Comparison of ENCODE assay signal across 1 cellular context in genomic region chr13:27374650-27375049, GRCh38.
TF ChIP-seq lines count a peak whose summit lies in the region.

No MANE protein-coding gene starts in this region.

TF ChIP-seq in K562, 482 proteins besides CTCF, POLR2A, EP300 and RAD21 (continued from another document):
- TF ChIP-seq, protein P1, sequence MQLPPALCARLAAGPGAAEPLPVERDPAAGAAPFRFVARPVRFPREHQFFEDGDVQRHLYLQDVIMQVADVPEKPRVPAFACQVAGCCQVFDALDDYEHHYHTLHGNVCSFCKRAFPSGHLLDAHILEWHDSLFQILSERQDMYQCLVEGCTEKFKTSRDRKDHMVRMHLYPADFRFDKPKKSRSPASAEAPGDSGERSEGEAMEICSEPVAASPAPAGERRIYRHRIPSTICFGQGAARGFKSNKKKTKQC (CRISPR knock-in tag; IDR thresholded peaks at IDR 0.05): no peak
- TF ChIP-seq ZNF133 (CRISPR knock-in tag; IDR thresholded peaks at IDR 0.05): no peak
- TF ChIP-seq JUND (IDR thresholded peaks at IDR 0.05; ENCODE audit: borderline replicate concordance, low read depth, low read length): 0 out of 2 replicates have a peak, but pooled peaks have one; percentile 4
- no peak for TF ChIP-seq JUND (tag; IDR thresholded peaks at IDR 0.05; ENCODE audit: borderline replicate concordance, low read depth, low read length)
- TF ChIP-seq CREB3L1 (IDR thresholded peaks at IDR 0.05; ENCODE audit: borderline replicate concordance, low read depth): peak; percentile 74; the same call in 1 of the 2 replicates
- TF ChIP-seq, protein P2, sequence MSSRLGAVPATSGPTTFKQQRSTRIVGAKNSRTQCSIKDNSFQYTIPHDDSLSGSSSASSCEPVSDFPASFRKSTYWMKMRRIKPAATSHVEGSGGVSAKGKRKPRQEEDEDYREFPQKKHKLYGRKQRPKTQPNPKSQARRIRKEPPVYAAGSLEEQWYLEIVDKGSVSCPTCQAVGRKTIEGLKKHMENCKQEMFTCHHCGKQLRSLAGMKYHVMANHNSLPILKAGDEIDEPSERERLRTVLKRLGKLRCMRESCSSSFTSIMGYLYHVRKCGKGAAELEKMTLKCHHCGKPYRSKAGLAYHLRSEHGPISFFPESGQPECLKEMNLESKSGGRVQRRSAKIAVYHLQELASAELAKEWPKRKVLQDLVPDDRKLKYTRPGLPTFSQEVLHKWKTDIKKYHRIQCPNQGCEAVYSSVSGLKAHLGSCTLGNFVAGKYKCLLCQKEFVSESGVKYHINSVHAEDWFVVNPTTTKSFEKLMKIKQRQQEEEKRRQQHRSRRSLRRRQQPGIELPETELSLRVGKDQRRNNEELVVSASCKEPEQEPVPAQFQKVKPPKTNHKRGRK (tag; IDR thresholded peaks at IDR 0.05): no peak
- TF ChIP-seq, protein P3, sequence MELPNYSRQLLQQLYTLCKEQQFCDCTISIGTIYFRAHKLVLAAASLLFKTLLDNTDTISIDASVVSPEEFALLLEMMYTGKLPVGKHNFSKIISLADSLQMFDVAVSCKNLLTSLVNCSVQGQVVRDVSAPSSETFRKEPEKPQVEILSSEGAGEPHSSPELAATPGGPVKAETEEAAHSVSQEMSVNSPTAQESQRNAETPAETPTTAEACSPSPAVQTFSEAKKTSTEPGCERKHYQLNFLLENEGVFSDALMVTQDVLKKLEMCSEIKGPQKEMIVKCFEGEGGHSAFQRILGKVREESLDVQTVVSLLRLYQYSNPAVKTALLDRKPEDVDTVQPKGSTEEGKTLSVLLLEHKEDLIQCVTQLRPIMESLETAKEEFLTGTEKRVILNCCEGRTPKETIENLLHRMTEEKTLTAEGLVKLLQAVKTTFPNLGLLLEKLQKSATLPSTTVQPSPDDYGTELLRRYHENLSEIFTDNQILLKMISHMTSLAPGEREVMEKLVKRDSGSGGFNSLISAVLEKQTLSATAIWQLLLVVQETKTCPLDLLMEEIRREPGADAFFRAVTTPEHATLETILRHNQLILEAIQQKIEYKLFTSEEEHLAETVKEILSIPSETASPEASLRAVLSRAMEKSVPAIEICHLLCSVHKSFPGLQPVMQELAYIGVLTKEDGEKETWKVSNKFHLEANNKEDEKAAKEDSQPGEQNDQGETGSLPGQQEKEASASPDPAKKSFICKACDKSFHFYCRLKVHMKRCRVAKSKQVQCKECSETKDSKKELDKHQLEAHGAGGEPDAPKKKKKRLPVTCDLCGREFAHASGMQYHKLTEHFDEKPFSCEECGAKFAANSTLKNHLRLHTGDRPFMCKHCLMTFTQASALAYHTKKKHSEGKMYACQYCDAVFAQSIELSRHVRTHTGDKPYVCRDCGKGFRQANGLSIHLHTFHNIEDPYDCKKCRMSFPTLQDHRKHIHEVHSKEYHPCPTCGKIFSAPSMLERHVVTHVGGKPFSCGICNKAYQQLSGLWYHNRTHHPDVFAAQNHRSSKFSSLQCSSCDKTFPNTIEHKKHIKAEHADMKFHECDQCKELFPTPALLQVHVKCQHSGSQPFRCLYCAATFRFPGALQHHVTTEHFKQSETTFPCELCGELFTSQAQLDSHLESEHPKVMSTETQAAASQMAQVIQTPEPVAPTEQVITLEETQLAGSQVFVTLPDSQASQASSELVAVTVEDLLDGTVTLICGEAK (IDR thresholded peaks at IDR 0.05): no peak
- TF ChIP-seq, protein P3 (CRISPR knock-in tag; IDR thresholded peaks at IDR 0.05): no peak
- no peak for TF ChIP-seq PCBP2 (IDR thresholded peaks at IDR 0.05; ENCODE audit: low read depth, low read length, poor library complexity, severe bottlenecking)
- no peak for TF ChIP-seq MTA3 (IDR thresholded peaks at IDR 0.05; ENCODE audit: borderline replicate concordance)
- no peak for TF ChIP-seq IFI16 (CRISPR knock-in tag; IDR thresholded peaks at IDR 0.05)
- no peak for TF ChIP-seq RUNX1 (IDR thresholded peaks at IDR 0.05; ENCODE audit: low read depth)
- TF ChIP-seq ZNF589 (CRISPR knock-in tag; IDR thresholded peaks at IDR 0.05; ENCODE audit: low read depth): no peak
- TF ChIP-seq, protein P4, sequence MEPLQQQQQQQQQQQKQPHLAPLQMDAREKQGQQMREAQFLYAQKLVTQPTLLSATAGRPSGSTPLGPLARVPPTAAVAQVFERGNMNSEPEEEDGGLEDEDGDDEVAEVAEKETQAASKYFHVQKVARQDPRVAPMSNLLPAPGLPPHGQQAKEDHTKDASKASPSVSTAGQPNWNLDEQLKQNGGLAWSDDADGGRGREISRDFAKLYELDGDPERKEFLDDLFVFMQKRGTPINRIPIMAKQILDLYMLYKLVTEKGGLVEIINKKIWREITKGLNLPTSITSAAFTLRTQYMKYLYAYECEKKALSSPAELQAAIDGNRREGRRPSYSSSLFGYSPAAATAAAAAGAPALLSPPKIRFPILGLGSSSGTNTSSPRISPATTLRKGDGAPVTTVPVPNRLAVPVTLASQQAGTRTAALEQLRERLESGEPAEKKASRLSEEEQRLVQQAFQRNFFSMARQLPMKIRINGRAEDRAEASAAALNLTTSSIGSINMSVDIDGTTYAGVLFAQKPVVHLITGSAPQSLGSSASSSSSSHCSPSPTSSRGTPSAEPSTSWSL (CRISPR knock-in tag; IDR thresholded peaks at IDR 0.05; ENCODE audit: borderline replicate concordance): no peak
- no peak for TF ChIP-seq FOXA3 (CRISPR knock-in tag; conservative IDR thresholded peaks at IDR 0.05 in 1 of 2, IDR thresholded peaks at IDR 0.05 in 1 of 2)
- no peak for TF ChIP-seq ZBTB2 (IDR thresholded peaks at IDR 0.05)
- peak; percentile 42; the same call in 1 of the 2 replicates for TF ChIP-seq DEAF1 (CRISPR knock-in tag; IDR thresholded peaks at IDR 0.05)
- TF ChIP-seq RCOR1 (IDR thresholded peaks at IDR 0.05; ENCODE audit: borderline replicate concordance in 1 of 2, low read depth in 2 of 2, low read length in 2 of 2): 0 out of 4 replicates have a peak, but pooled peaks of 1 of the 2 experiments have one; percentile 18
- TF ChIP-seq ZNF436 (CRISPR knock-in tag; IDR thresholded peaks at IDR 0.05): no peak
- peak; percentile 93; the same call in 1 of the 2 replicates for TF ChIP-seq CREB3 (tag; conservative IDR thresholded peaks at IDR 0.05; ENCODE audit: low read depth)
- TF ChIP-seq EP400 (IDR thresholded peaks at IDR 0.05): no peak
- no peak for TF ChIP-seq ZFP1 (CRISPR knock-in tag; IDR thresholded peaks at IDR 0.05)
- no peak for TF ChIP-seq ZNF253 (CRISPR knock-in tag; conservative IDR thresholded peaks at IDR 0.05)
- TF ChIP-seq CC2D1A (IDR thresholded peaks at IDR 0.05): no peak
- no peak for TF ChIP-seq ZNF146 (CRISPR knock-in tag; IDR thresholded peaks at IDR 0.05; ENCODE audit: unreplicated experiment)
- TF ChIP-seq, protein P5, sequence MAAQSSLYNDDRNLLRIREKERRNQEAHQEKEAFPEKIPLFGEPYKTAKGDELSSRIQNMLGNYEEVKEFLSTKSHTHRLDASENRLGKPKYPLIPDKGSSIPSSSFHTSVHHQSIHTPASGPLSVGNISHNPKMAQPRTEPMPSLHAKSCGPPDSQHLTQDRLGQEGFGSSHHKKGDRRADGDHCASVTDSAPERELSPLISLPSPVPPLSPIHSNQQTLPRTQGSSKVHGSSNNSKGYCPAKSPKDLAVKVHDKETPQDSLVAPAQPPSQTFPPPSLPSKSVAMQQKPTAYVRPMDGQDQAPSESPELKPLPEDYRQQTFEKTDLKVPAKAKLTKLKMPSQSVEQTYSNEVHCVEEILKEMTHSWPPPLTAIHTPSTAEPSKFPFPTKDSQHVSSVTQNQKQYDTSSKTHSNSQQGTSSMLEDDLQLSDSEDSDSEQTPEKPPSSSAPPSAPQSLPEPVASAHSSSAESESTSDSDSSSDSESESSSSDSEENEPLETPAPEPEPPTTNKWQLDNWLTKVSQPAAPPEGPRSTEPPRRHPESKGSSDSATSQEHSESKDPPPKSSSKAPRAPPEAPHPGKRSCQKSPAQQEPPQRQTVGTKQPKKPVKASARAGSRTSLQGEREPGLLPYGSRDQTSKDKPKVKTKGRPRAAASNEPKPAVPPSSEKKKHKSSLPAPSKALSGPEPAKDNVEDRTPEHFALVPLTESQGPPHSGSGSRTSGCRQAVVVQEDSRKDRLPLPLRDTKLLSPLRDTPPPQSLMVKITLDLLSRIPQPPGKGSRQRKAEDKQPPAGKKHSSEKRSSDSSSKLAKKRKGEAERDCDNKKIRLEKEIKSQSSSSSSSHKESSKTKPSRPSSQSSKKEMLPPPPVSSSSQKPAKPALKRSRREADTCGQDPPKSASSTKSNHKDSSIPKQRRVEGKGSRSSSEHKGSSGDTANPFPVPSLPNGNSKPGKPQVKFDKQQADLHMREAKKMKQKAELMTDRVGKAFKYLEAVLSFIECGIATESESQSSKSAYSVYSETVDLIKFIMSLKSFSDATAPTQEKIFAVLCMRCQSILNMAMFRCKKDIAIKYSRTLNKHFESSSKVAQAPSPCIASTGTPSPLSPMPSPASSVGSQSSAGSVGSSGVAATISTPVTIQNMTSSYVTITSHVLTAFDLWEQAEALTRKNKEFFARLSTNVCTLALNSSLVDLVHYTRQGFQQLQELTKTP (IDR thresholded peaks at IDR 0.05; ENCODE audit: low read depth in 1 of 2, partially characterized antibody in 2 of 2): no peak
- TF ChIP-seq ATF1 (CRISPR knock-in tag; IDR thresholded peaks at IDR 0.05): no peak
- peak; percentile 20; the same call in 1 of the 2 replicates for TF ChIP-seq ATF1 (tag; IDR thresholded peaks at IDR 0.05)
- TF ChIP-seq SAFB (IDR thresholded peaks at IDR 0.05; ENCODE audit: borderline replicate concordance, low read depth, low read length): no peak
- TF ChIP-seq RB1 (IDR thresholded peaks at IDR 0.05; ENCODE audit: low read depth): no peak
- peak; percentile 67 for TF ChIP-seq MYC (IDR thresholded peaks at IDR 0.05; ENCODE audit: low read depth, low read length)
- no peak for TF ChIP-seq MYC (CRISPR knock-in tag; IDR thresholded peaks at IDR 0.05; ENCODE audit: borderline replicate concordance, low read depth)
- TF ChIP-seq EZH2 (IDR thresholded peaks at IDR 0.05; ENCODE audit: borderline replicate concordance, low read depth, low read length): no peak
- TF ChIP-seq ZEB2 (IDR thresholded peaks at IDR 0.05): no peak
